Comparison of ENCODE assay signal across 8 cellular contexts in genomic region chr1:8879348-8880067, GRCh38. TPM values are rescaled to one million over a fixed set of nuclear protein-coding genes. Genes with fewer than 3 reads are reported as not detected.
DNase-seq lines count a peak whose midpoint lies in the region; ATAC-seq and TF ChIP-seq lines count a peak whose summit lies in the region.

No MANE protein-coding gene starts in this region.

- TF ChIP-seq CTCF in VCaP (conservative IDR thresholded peaks at IDR 0.05), result no peak
- no peak for TF ChIP-seq CTCF in fibroblast of pulmonary artery (IDR thresholded peaks at IDR 0.05; ENCODE audit: low read length, missing control alignments)
- TF ChIP-seq CTCF in psoas muscle (IDR thresholded peaks at IDR 0.05), result peak; percentile 9

- H3K27me3 ChIP-seq in psoas muscle (ENCODE audit: insufficient read depth in 3 of 3, low read length in 2 of 3), result no peaks in the 10 kb centered on the region

- ATAC-seq in psoas muscle (no peak), HG03520 (IDR thresholded peaks at IDR 0.05; ENCODE audit: unreplicated experiment) (no peak), HG02678 (IDR thresholded peaks at IDR 0.05; ENCODE audit: unreplicated experiment) (no peak)

- intact Hi-C loops in psoas muscle (cut with DNase I), result no loop called here

- DNase-seq in T-helper 2 cell treated with Interferon-gamma antibody and Interleukin-4, amounts not matched to agents 5 μg/mL and 100 μg/mL, for 36 hours (ENCODE audit: low spot score), result no peak
- no peak for DNase-seq in T-helper 2 cell
- DNase-seq in fibroblast of pulmonary artery (ENCODE audit: low read depth), result no peak
- no peak for DNase-seq in psoas muscle
- DNase-seq in DMS 273 treated with DMSO at 0.1 percent for 48 hours (lab: John Stamatoyannopoulos, UW), result no peak

- H3K4me3 Mint-ChIP-seq in T-helper 2 cell treated with Interferon-gamma antibody and Interleukin-4, amounts not matched to agents 5 μg/mL and 100 μg/mL, for 36 hours, result peak overlapping the region; percentile 89

- H3K27ac Mint-ChIP-seq in T-helper 2 cell treated with Interferon-gamma antibody and Interleukin-4, amounts not matched to agents 5 μg/mL and 100 μg/mL, for 36 hours, result peak overlapping the region; percentile 99

- peaks cover 0 to 22% of the 10 kb centered on the region in 2 donors for H3K36me3 ChIP-seq in psoas muscle (ENCODE audit: insufficient read depth in 1 of 2, low read depth in 1 of 2)

- H3K4me1 ChIP-seq in psoas muscle, result peaks cover 40% of the 10 kb centered on the region

- H3K4me3 ChIP-seq in fibroblast of pulmonary artery (replicated peaks; ENCODE audit: low read depth, low read length) (peak overlapping the region; percentile 88), psoas muscle (peak overlapping the region; percentile 72)

- no peaks in the 10 kb centered on the region for H3K27me3 Mint-ChIP-seq in T-helper 2 cell treated with Interferon-gamma antibody and Interleukin-4, amounts not matched to agents 5 μg/mL and 100 μg/mL, for 36 hours (ENCODE audit: low read depth)

- peaks cover 28% of the 10 kb centered on the region for H3K4me1 Mint-ChIP-seq in T-helper 2 cell treated with Interferon-gamma antibody and Interleukin-4, amounts not matched to agents 5 μg/mL and 100 μg/mL, for 36 hours (ENCODE audit: low read depth)

- H3K9me3 ChIP-seq in psoas muscle, result no peaks in the 10 kb centered on the region

- no peaks in the 10 kb centered on the region for H3K9me3 Mint-ChIP-seq in T-helper 2 cell treated with Interferon-gamma antibody and Interleukin-4, amounts not matched to agents 5 μg/mL and 100 μg/mL, for 36 hours

- H3K27ac ChIP-seq in VCaP (peak overlapping the region; percentile 99), psoas muscle (peak overlapping the region; percentile 100)

- peaks cover 39% of the 10 kb centered on the region for H3K36me3 Mint-ChIP-seq in T-helper 2 cell treated with Interferon-gamma antibody and Interleukin-4, amounts not matched to agents 5 μg/mL and 100 μg/mL, for 36 hours (ENCODE audit: low read depth)

- WGBS in psoas muscle, 3 donors, result 29 to 41% (median 32%) methylated on average over 15 of the region's 15 CpGs

RNA-seq across cellular contexts. Expression of gene ENO1, which starts 1.0 kb away (rescaled TPM):
- 100 to 1,000 TPM; 110 to 364 (median 217) TPM for total RNA-seq in psoas muscle
- polyA plus RNA-seq in psoas muscle, result 100 to 1,000 TPM in 2 of 3 donors, 10 to 100 TPM in 1; 83.8 to 489 (median 190) TPM
